ENCODE assay signal across 26 cellular contexts in the genomic region with DNA sequence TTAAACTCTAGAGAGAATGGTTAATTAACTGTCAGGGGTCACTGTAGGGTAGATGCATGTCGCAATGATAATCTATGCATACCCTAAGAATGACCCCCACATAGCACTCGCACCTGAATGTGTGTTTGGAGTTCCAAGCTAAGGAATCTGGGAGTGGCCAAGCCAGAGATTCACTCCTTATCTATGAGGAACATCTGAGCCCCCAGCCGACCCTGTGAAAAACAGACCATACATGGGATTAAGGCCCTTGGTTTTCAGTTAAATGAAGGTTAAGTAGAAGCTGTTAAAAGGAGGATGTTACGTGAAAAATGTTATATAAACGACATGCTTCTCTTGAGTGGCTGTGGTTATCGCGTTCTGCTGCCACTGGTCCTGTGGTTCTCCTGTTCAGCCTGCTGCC.
"Had no signal": no experiment of that assay in that cellular context is flagged by ENCODE, and none has a peak within 500 bp of the region (broad histone marks: within the 10 kb centered on the region; RNA-seq: fewer than 3 reads in every experiment).

No MANE protein-coding gene starts in this region.

- DNase-seq: dorsolateral prefrontal cortex; effector CD4-positive, alpha-beta T cell; foreskin fibroblast; gastrocnemius medialis; heart right ventricle; hippocampal formation; immature natural killer cell; midbrain; naive thymus-derived CD8-positive, alpha-beta T cell; nephron progenitor cell; nucleus accumbens; posterior cingulate gyrus; psoas muscle; right cardiac atrium; sigmoid colon; stimulated activated CD4-positive, alpha-beta T cell treated with anti-CD3 and anti-CD28 coated beads, Interleukin-2, amount 100 ng/mL, for 24 hours; stimulated activated CD4-positive, alpha-beta T cell treated with anti-CD3 and anti-CD28 coated beads, Interleukin-4, amount 100 ng/mL, for 24 hours; stimulated activated naive CD8-positive, alpha-beta T cell treated with anti-CD3 and anti-CD28 coated beads, Interleukin-15, Interleukin-2, amounts not matched to agents 100 U/mL and 50 U/mL, for 24 hours; substantia nigra; testis; tibial artery had no signal

- H3K36me3 Mint-ChIP-seq: immature natural killer cell; memory B cell; naive thymus-derived CD8-positive, alpha-beta T cell; stimulated activated effector memory CD8-positive, alpha-beta T cell treated with anti-CD3 and anti-CD28 coated beads, Interleukin-12 subunit alpha, Interleukin-12 subunit beta, amount 100 ng/mL, for 72 hours had no signal

- H3K4me1 Mint-ChIP-seq: immature natural killer cell; stimulated activated effector memory CD8-positive, alpha-beta T cell treated with anti-CD3 and anti-CD28 coated beads, Interleukin-12 subunit alpha, Interleukin-12 subunit beta, amount 100 ng/mL, for 72 hours had no signal

- H3K27ac ChIP-seq: dorsolateral prefrontal cortex, epithelial cell of prostate, gastrocnemius medialis, heart right ventricle, psoas muscle, sigmoid colon, testis, tibial artery, upper lobe of left lung had no signal

- H3K4me3 Mint-ChIP-seq: immature natural killer cell; memory B cell; naive thymus-derived CD8-positive, alpha-beta T cell; nephron progenitor cell; stimulated activated effector memory CD8-positive, alpha-beta T cell treated with anti-CD3 and anti-CD28 coated beads, Interleukin-12 subunit alpha, Interleukin-12 subunit beta, amount 100 ng/mL, for 72 hours had no signal

- H3K27me3 ChIP-seq: dorsolateral prefrontal cortex, gastrocnemius medialis, heart right ventricle, sigmoid colon, testis, tibial artery, upper lobe of left lung had no signal

- H3K36me3 ChIP-seq: gastrocnemius medialis, heart right ventricle, sigmoid colon, tibial artery, upper lobe of left lung had no signal

- H3K4me3 ChIP-seq: dorsolateral prefrontal cortex, gastrocnemius medialis, heart right ventricle, lung, psoas muscle, sigmoid colon, testis, tibial artery, upper lobe of left lung had no signal

- H3K27ac Mint-ChIP-seq: immature natural killer cell; memory B cell; nephron progenitor cell; stimulated activated effector memory CD8-positive, alpha-beta T cell treated with anti-CD3 and anti-CD28 coated beads, Interleukin-12 subunit alpha, Interleukin-12 subunit beta, amount 100 ng/mL, for 72 hours had no signal

- H3K9me3 ChIP-seq: gastrocnemius medialis, heart right ventricle, psoas muscle, sigmoid colon, testis, tibial artery, upper lobe of left lung had no signal

- H3K9me3 Mint-ChIP-seq: memory B cell; naive thymus-derived CD8-positive, alpha-beta T cell; nephron progenitor cell; stimulated activated effector memory CD8-positive, alpha-beta T cell treated with anti-CD3 and anti-CD28 coated beads, Interleukin-12 subunit alpha, Interleukin-12 subunit beta, amount 100 ng/mL, for 72 hours had no signal

- H3K4me1 ChIP-seq: gastrocnemius medialis, heart right ventricle, psoas muscle, sigmoid colon, tibial artery, upper lobe of left lung had no signal
